In genomic region chr16:20642833-20643232, GRCh38 we compare ENCODE assay signal across 3 cellular contexts. TPM values are rescaled to one million over a fixed set of nuclear protein-coding genes. Genes with fewer than 3 reads are reported as not detected.
"Had no signal": no experiment of that assay in that cellular context is flagged by ENCODE, and none has a peak within 500 bp of the region (broad histone marks: within the 10 kb centered on the region; RNA-seq: fewer than 3 reads in every experiment).

No MANE protein-coding gene starts in this region.

RNA-seq across cellular contexts. Expression of gene ACSM1, which starts 54.6 kb away (rescaled TPM):
- total RNA-seq: GM23248, H1, HFFc6 had no signal
- polyA plus RNA-seq: GM23248 had no signal
